In the genomic region with DNA sequence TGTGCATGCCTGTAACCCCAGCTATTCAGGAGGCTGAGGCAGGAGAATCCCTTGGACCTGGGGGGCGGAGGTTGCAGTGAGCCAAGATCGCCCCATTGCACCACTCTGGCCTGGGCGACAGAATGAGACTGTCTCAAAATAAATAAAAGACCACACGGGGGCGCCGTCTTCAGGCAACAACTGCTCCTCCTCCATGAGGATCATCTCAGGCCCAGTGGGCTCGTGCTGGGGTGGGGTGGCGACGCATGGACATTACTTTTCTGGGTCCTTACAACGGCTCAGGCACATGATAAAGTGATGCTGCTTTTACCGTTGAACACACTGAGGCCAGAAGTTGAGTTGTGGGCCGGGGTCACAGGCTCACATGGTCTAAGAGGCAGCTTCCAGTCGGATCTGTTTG, we compare ENCODE assay signal across 8 cellular contexts. TPM values are rescaled to one million over a fixed set of nuclear protein-coding genes. Genes with fewer than 3 reads are reported as not detected.
A peak's percentile ranks its signal among the peaks of the same experiment; 100 is the strongest.
DNase-seq lines count a peak whose midpoint lies in the region; ATAC-seq, FAIRE-seq and TF ChIP-seq lines count a peak whose summit lies in the region.

No MANE protein-coding gene starts in this region.

- H3K36me3 ChIP-seq in right atrium auricular region (no peaks in the 10 kb centered on the region), keratinocyte (ENCODE audit: control insufficient read depth in 2 of 2, extremely low read depth in 1 of 2, insufficient read depth in 2 of 2, low read length in 2 of 2) (no peaks in the 10 kb centered on the region)

- ATAC-seq in Right ventricle myocardium inferior (no peak), HG02763 (IDR thresholded peaks at IDR 0.05; ENCODE audit: unreplicated experiment) (no peak)

- peaks cover 39% of the 10 kb centered on the region for H3K4me1 Mint-ChIP-seq in activated naive CD4-positive, alpha-beta T cell treated with anti-CD3 and anti-CD28 coated beads for 36 hours (ENCODE audit: low read depth)

- CTCF ChIA-PET in activated naive CD4-positive, alpha-beta T cell treated with anti-CD3 and anti-CD28 coated beads for 36 hours (lab: Charles Lee) = interaction anchor here (0.6 to 2.7 kb wide), 10 partner anchors 11 to 466 kb away, joined by 3 to 15 read pairs (median 4); no protein-coding TSS in a partner anchor

- no peak overlapping the region for H3K4me2 ChIP-seq in keratinocyte (ENCODE audit: control insufficient read depth, extremely low read depth, insufficient read depth, low read depth, low read length)

- dilution Hi-C loops in keratinocyte (cut with MboI; ENCODE audit: extremely low pct_ligation_motif_present, low sequenced_read_pairs) = no loop called here

- DNase-seq in Right ventricle myocardium inferior (ENCODE audit: missing footprints) (peak; percentile 44), right atrium auricular region (ENCODE audit: low spot score) (no peak), NCI-H2227 (lab: John Stamatoyannopoulos, UW; ENCODE audit: unreplicated experiment) (peak; percentile 12), keratinocyte (ENCODE audit: low read depth, low spot score) (no peak), NCI-H1436 treated with DMSO at 0.1 percent for 48 hours (lab: John Stamatoyannopoulos, UW) (no peak), H4 (ENCODE audit: low spot score) (no peak)
- peak; percentile 72 for DNase-seq in activated naive CD4-positive, alpha-beta T cell treated with anti-CD3 and anti-CD28 coated beads for 36 hours

- H3K4me3 Mint-ChIP-seq in activated naive CD4-positive, alpha-beta T cell treated with anti-CD3 and anti-CD28 coated beads for 36 hours = no peak overlapping the region

- H3K4me3 ChIP-seq in right atrium auricular region = no peak overlapping the region
- no peak overlapping the region for H3K4me3 ChIP-seq in keratinocyte (ENCODE audit: control insufficient read depth in 2 of 3, extremely low read depth in 1 of 3, insufficient read depth in 2 of 3, low read depth in 1 of 3, low read length in 3 of 3)

- peaks cover 3% of the 10 kb centered on the region for H3K27me3 Mint-ChIP-seq in activated naive CD4-positive, alpha-beta T cell treated with anti-CD3 and anti-CD28 coated beads for 36 hours (ENCODE audit: low read depth)

- H4K20me1 ChIP-seq in keratinocyte (ENCODE audit: control insufficient read depth, extremely low read depth, insufficient read depth, low read length) = no peaks in the 10 kb centered on the region

- H3K27ac ChIP-seq in right atrium auricular region (no peak overlapping the region), keratinocyte (ENCODE audit: control insufficient read depth, insufficient read depth, low read length) (no peak overlapping the region)

- H3K9ac ChIP-seq in keratinocyte (ENCODE audit: control insufficient read depth, extremely low read depth, insufficient read depth, low read length) = no peak overlapping the region

- no peak for FAIRE-seq in keratinocyte (lab: Jason Lieb, UNC)

- H3K27ac Mint-ChIP-seq in activated naive CD4-positive, alpha-beta T cell treated with anti-CD3 and anti-CD28 coated beads for 36 hours = no peak overlapping the region

- H3K9me3 ChIP-seq in right atrium auricular region (no peaks in the 10 kb centered on the region), keratinocyte (ENCODE audit: control insufficient read depth, low read depth, low read length) (no peaks in the 10 kb centered on the region)

- H3K4me1 ChIP-seq in right atrium auricular region = no peaks in the 10 kb centered on the region
- H3K4me1 ChIP-seq in keratinocyte (ENCODE audit: control insufficient read depth, extremely low read depth, insufficient read depth, low read length) = no peaks in the 10 kb centered on the region

- H3K27me3 ChIP-seq in right atrium auricular region (no peaks in the 10 kb centered on the region), keratinocyte (ENCODE audit: control insufficient read depth, extremely low read depth, insufficient read depth, low read length) (peaks cover 38% of the 10 kb centered on the region)

- no peaks in the 10 kb centered on the region for H3K79me2 ChIP-seq in keratinocyte (ENCODE audit: control insufficient read depth, insufficient read depth, low read length)

- no peaks in the 10 kb centered on the region for H3K9me1 ChIP-seq in keratinocyte (ENCODE audit: control insufficient read depth, extremely low read depth, insufficient read depth, low read length)

- no peaks in the 10 kb centered on the region for H3K36me3 Mint-ChIP-seq in activated naive CD4-positive, alpha-beta T cell treated with anti-CD3 and anti-CD28 coated beads for 36 hours (ENCODE audit: low read depth)

- intact Hi-C loops in Right ventricle myocardium inferior (cut with DNase I) = no loop called here
- intact Hi-C loops in activated naive CD4-positive, alpha-beta T cell treated with anti-CD3 and anti-CD28 coated beads for 36 hours (cut with micrococcal nuclease) = loop anchor here (1.0 to 5.0 kb wide), 3 partner anchors 35 to 143 kb away; no protein-coding TSS in a partner anchor

- no peak overlapping the region for H2AFZ ChIP-seq in keratinocyte (ENCODE audit: control insufficient read depth, low read length)

- H3K9me3 Mint-ChIP-seq in activated naive CD4-positive, alpha-beta T cell treated with anti-CD3 and anti-CD28 coated beads for 36 hours = no peaks in the 10 kb centered on the region

- TF ChIP-seq CTCF in right atrium auricular region (IDR thresholded peaks at IDR 0.05) (peak in 1 of 2 donors; percentile 47), keratinocyte (optimal IDR thresholded peaks at IDR 0.05 in 1 of 3, IDR thresholded peaks at IDR 0.05 in 1 of 3, conservative IDR thresholded peaks at IDR 0.05 in 1 of 3; ENCODE audit: extremely low read depth in 1 of 3, insufficient read depth in 2 of 3, low read length in 3 of 3) (peak; percentile 30 to 62 (median 59))

RNA-seq across cellular contexts. Expression of a gene that starts 56.2 kb away (rescaled TPM):
- total RNA-seq in Right ventricle myocardium inferior (28.9 TPM), right atrium auricular region (10 to 100 TPM; 24.5 to 35.7 TPM)
- 10 to 100 TPM; 51.6 to 52.4 TPM for total RNA-seq in activated naive CD4-positive, alpha-beta T cell treated with anti-CD3 and anti-CD28 coated beads for 36 hours
- 25.8 to 30.2 TPM (median 27.4 TPM) in 3 replicates for polyA plus RNA-seq in keratinocyte
- 23.5 TPM for polyA plus RNA-seq in keratinocyte (2011; ENCODE audit: low read depth)
- polyA plus RNA-seq in keratinocyte (2011; cell fraction: cytosol; rRNA removed) = 12.3 and 14.4 TPM in 2 replicates
- polyA plus RNA-seq in keratinocyte (2011; cell fraction: nucleus; rRNA removed) = 58.2 and 68.9 TPM in 2 replicates
- polyA plus RNA-seq in keratinocyte (2012; ENCODE audit: low replicate concordance) = 17.3 and 22.9 TPM in 2 replicates
- 33.4 to 44.0 TPM (median 35.0 TPM) in 3 replicates for polyA minus RNA-seq in keratinocyte
- 39.1 TPM for polyA minus RNA-seq in keratinocyte (2011; cell fraction: cytosol; rRNA and poly(A)+ RNA removed)
- 24.9 and 36.1 TPM in 2 replicates for polyA minus RNA-seq in keratinocyte (2011; cell fraction: nucleus; rRNA and poly(A)+ RNA removed)
- total RNA-seq in H4 (2014; rRNA removed; shearing (Covaris generic)) = 37.5 and 50.1 TPM in 2 replicates

RNA-seq across cellular contexts. Expression of a gene that starts 56.3 kb away (rescaled TPM):
- 12.4 TPM for total RNA-seq in Right ventricle myocardium inferior
- total RNA-seq in right atrium auricular region = 1 to 10 TPM; 6.8 to 8.6 TPM
- 10 to 100 TPM; 23.0 to 26.4 TPM for total RNA-seq in activated naive CD4-positive, alpha-beta T cell treated with anti-CD3 and anti-CD28 coated beads for 36 hours
- polyA plus RNA-seq in keratinocyte = 9.5 to 12.6 TPM (median 9.8 TPM) in 3 replicates
- polyA plus RNA-seq in keratinocyte (2011; ENCODE audit: low read depth) = 36.8 TPM
- polyA plus RNA-seq in keratinocyte (2011; cell fraction: cytosol; rRNA removed) = 6.5 and 7.8 TPM in 2 replicates
- polyA plus RNA-seq in keratinocyte (2011; cell fraction: nucleus; rRNA removed) = 13.1 and 14.7 TPM in 2 replicates
- 8.5 and 11.8 TPM in 2 replicates for polyA plus RNA-seq in keratinocyte (2012; ENCODE audit: low replicate concordance)
- 3.0 to 7.2 TPM (median 5.6 TPM) in 3 replicates for polyA minus RNA-seq in keratinocyte
- polyA minus RNA-seq in keratinocyte (2011; cell fraction: cytosol; rRNA and poly(A)+ RNA removed) = 3.5 TPM
- 4.0 and 5.4 TPM in 2 replicates for polyA minus RNA-seq in keratinocyte (2011; cell fraction: nucleus; rRNA and poly(A)+ RNA removed)
- total RNA-seq in H4 (2014; rRNA removed; shearing (Covaris generic)) = 7.3 and 8.1 TPM in 2 replicates

Comparison
In these comparisons a context has a peak if more than half of its experiments do, and no peak if none do; other contexts are left out.
1. DNase-seq: peak in Right ventricle myocardium inferior (single experiment), NCI-H2227 (single experiment) and activated naive CD4-positive, alpha-beta T cell treated with anti-CD3 and anti-CD28 coated beads for 36 hours (single experiment); none in right atrium auricular region (single experiment), keratinocyte (single experiment), NCI-H1436 treated with DMSO at 0.1 percent for 48 hours (single experiment) and H4 (single experiment).